Comparison of ENCODE assay signal across 27 cellular contexts in the genomic region with DNA sequence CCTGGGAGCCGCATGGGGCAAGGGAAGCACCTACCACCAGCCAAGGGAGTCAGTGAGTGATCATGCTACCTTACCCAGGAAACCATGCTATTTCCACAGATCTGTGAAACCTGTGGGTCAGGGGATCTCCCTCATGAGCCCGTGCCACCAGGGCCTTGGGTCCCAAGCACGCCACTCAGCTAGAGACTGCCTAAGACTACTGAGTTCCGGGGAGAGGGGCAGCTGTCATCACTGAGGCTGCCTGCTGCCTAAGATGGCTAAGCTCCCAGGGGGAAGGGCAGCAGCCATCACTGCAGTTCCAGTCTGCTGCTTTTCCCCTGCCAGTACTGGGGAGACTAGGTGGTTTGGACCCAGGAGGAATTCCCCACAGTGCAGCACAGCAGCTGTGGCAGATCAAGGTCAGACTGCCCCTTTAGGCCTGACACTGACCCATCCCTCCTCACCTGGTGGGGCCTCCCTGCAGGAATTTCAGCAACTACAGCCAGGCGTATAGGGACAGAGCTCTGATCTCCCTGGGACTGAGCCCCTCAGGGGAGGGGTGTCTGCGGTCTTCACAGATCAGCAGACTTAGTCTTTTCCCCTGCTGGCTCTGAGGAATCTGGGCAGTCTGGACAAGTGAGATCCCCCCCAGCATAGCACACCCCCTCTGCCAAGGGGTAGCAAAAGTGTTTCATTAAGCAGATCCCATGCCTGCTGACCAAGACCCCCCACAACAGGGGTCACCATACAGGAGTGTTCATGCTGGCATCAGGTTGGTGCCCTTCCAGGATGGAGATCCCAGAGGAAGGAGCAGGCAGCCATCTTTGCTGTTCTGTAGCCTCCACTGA. TPM values are rescaled to one million over a fixed set of nuclear protein-coding genes. Genes with fewer than 3 reads are reported as not detected.
"Had no signal": no experiment of that assay in that cellular context is flagged by ENCODE, and none has a peak within 500 bp of the region (broad histone marks: within the 10 kb centered on the region; RNA-seq: fewer than 3 reads in every experiment).

No MANE protein-coding gene starts in this region.

- H3K36me3 ChIP-seq: ascending aorta, cardiac muscle cell, heart left ventricle, lower lobe of right lung, neutrophil, ovary, prostate gland, tibial nerve, vagina had no signal

- ATAC-seq: activated CD8-positive, alpha-beta memory T cell treated with anti-CD3 and anti-CD28 coated beads, Interleukin-2, amount 10 ng/mL, durations not matched to agents 7 days and 5 days; activated CD8-positive, alpha-beta T cell treated with anti-CD3 and anti-CD28 coated beads, Interleukin-2, amount 10 ng/mL, durations not matched to agents 7 days and 5 days; esophagus mucosa; foreskin keratinocyte; heart left ventricle; left lobe of liver; lower lobe of right lung; mucosa of descending colon had no signal

- H3K4me3 ChIP-seq: ascending aorta, cardiac muscle cell, heart left ventricle, lower lobe of right lung, mucosa of descending colon, ovary, prostate gland, tibial nerve, vagina had no signal

- H3K9me3 ChIP-seq: lower lobe of right lung, neutrophil, ovary, prostate gland had no signal

- H3K4me1 ChIP-seq: ascending aorta, foreskin keratinocyte, heart left ventricle, lower lobe of right lung, prostate gland, tibial nerve, vagina had no signal

- H3K27ac ChIP-seq: ascending aorta, cardiac muscle cell, foreskin keratinocyte, heart left ventricle, lower lobe of right lung, neutrophil, ovary, prostate gland, tibial nerve, vagina had no signal

- H3K27me3 ChIP-seq: ascending aorta, cardiac muscle cell, foreskin keratinocyte, neutrophil, ovary, tibial nerve, vagina had no signal

- DNase-seq: activated CD8-positive, alpha-beta memory T cell treated with anti-CD3 and anti-CD28 coated beads, Interleukin-2, amount 10 ng/mL, durations not matched to agents 7 days and 5 days; activated CD8-positive, alpha-beta T cell treated with anti-CD3 and anti-CD28 coated beads, Interleukin-2, amount 10 ng/mL, durations not matched to agents 7 days and 5 days; activated gamma-delta T cell; activated naive CD4-positive, alpha-beta T cell treated with anti-CD3 and anti-CD28 coated beads, Interleukin-2, amount 10 ng/mL, durations not matched to agents 7 days and 5 days; activated naive CD8-positive, alpha-beta T cell treated with anti-CD3 and anti-CD28 coated beads, Interleukin-2, amount 10 ng/mL, durations not matched to agents 7 days and 5 days; foreskin keratinocyte; heart left ventricle; hypothalamus; kidney glomerular epithelial cell; lower lobe of right lung; mesenchymal stem cell; mucosa of descending colon; ovary; retina; stimulated activated CD4-positive, alpha-beta T cell treated with anti-CD3 and anti-CD28 coated beads, Interleukin-15, amount 100 ng/mL, for 24 hours; stimulated activated CD4-positive, alpha-beta T cell treated with anti-CD3 and anti-CD28 coated beads, Interleukin-2, amount 100 ng/mL, for 24 hours; stimulated activated naive CD4-positive, alpha-beta T cell; SW 1271; T-helper 9 cell had no signal

RNA-seq across cellular contexts. Expression of gene VSTM2B, which starts 26.9 kb away (rescaled TPM):
- polyA plus RNA-seq: cardiac muscle cell, foreskin keratinocyte, heart left ventricle, ovary had no signal
